ENCODE assay signal across 8 cellular contexts in the genomic region with DNA sequence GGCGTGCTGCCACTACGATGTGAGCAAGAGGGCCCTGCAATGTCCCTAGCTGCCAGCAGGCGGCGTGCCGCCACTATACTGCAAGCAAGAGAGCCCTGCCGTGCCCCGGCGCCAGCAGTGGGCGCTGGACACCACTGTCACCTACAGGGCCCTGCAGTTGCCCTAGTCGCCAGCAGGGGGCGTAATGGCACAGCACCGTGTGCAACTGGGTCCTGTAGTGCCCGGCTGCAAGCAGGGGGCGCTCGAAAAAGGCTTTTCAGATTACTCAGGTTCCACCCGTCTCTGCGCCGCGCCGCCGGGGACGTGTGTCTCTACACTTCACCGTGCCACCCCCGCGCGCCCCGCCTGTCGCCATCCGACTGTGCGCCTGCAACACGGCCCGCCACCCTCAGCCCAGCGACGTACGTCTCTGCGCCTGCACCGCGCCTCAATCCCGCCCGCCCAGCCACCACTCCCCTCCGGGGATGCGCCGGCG.
A peak's percentile ranks its signal among the peaks of the same experiment; 100 is the strongest.
DNase-seq lines count a peak whose midpoint lies in the region; ATAC-seq and TF ChIP-seq lines count a peak whose summit lies in the region.

No MANE protein-coding gene starts in this region.

- ATAC-seq in body of pancreas (no peak), GM18907 (IDR thresholded peaks at IDR 0.05; ENCODE audit: unreplicated experiment) (no peak), HG03439 (IDR thresholded peaks at IDR 0.05; ENCODE audit: unreplicated experiment) (no peak), GM18867 (IDR thresholded peaks at IDR 0.05; ENCODE audit: unreplicated experiment) (no peak), GM18858 (IDR thresholded peaks at IDR 0.05; ENCODE audit: unreplicated experiment) (no peak)

- no peak overlapping the region for H3K4me3 ChIP-seq in MG63
- no peak overlapping the region for H3K4me3 ChIP-seq in body of pancreas
- H3K4me3 ChIP-seq in neural progenitor cell, result no peak overlapping the region

- H3K36me3 ChIP-seq in MG63 (no peaks in the 10 kb centered on the region), body of pancreas (replicated peaks in 1 of 2; ENCODE audit: insufficient read depth in 1 of 2, low read depth in 2 of 2) (no peaks in the 10 kb centered on the region), neural progenitor cell (no peaks in the 10 kb centered on the region)

- TF ChIP-seq CTCF in Calu3 (IDR thresholded peaks at IDR 0.05; ENCODE audit: unreplicated experiment) (peak; percentile 58), body of pancreas (IDR thresholded peaks at IDR 0.05) (peak in 6 of 7 experiments; percentile 11 to 24 (median 18)), neural progenitor cell (IDR thresholded peaks at IDR 0.05) (peak; percentile 15)

- CTCF ChIA-PET in Calu3 (lab: Charles Lee), result no interaction called here

- no peaks in the 10 kb centered on the region for H3K79me2 ChIP-seq in neural progenitor cell (ENCODE audit: low read depth)

- H4K20me1 ChIP-seq in neural progenitor cell (ENCODE audit: low read depth), result no peaks in the 10 kb centered on the region

- H3K9me3 Mint-ChIP-seq in Calu3 (ENCODE audit: low read depth, unreplicated experiment) (no peaks in the 10 kb centered on the region), neural progenitor cell (peaks cover 26% of the 10 kb centered on the region)

- H3K4me1 Mint-ChIP-seq in Calu3 (ENCODE audit: low read depth, unreplicated experiment) (peaks cover 3% of the 10 kb centered on the region), neural progenitor cell (no peaks in the 10 kb centered on the region)

- intact Hi-C loops in Calu3 (cut with micrococcal nuclease; ENCODE audit: unreplicated experiment) (no loop called here), body of pancreas (cut with DNase I) (no loop called here)

- no TSS peak for BruUV-seq in Calu3 (replicated peaks; lab: Mats Ljungman, UMichigan)

- TF ChIP-seq POLR2A in body of pancreas (IDR thresholded peaks at IDR 0.05), result no peak

- H3K27me3 Mint-ChIP-seq in Calu3 (ENCODE audit: unreplicated experiment), result no peaks in the 10 kb centered on the region
- no peaks in the 10 kb centered on the region for H3K27me3 Mint-ChIP-seq in neural progenitor cell (ENCODE audit: insufficient read depth, low read depth)

- H3K4me3 Mint-ChIP-seq in Calu3 (ENCODE audit: low read depth, unreplicated experiment) (no peak overlapping the region), neural progenitor cell (no peak overlapping the region)

- no peaks in the 10 kb centered on the region for H3F3A ChIP-seq in neural progenitor cell (ENCODE audit: low read depth)

- H3K27me3 ChIP-seq in MG63, result no peaks in the 10 kb centered on the region
- no peaks in the 10 kb centered on the region for H3K27me3 ChIP-seq in body of pancreas
- no peaks in the 10 kb centered on the region for H3K27me3 ChIP-seq in neural progenitor cell

- no peak overlapping the region for H3K4me2 ChIP-seq in neural progenitor cell

- H3K27ac Mint-ChIP-seq in Calu3 (ENCODE audit: unreplicated experiment) (no peak overlapping the region), neural progenitor cell (no peak overlapping the region)

- 71 to 87% methylated on average over 32 to 40 of the region's 44 CpGs for WGBS in body of pancreas, 2 donors

- DNase-seq in Calu3 (peak; percentile 37), MG63 (peak; percentile 40), body of pancreas (peak in 2 of 4 donors; percentile 25 to 26), neural progenitor cell (ENCODE audit: low spot score) (no peak)

- H3K9me3 ChIP-seq in MG63 (peaks cover 2% of the 10 kb centered on the region; the same call in 1 of the 2 replicates), body of pancreas (no peaks in the 10 kb centered on the region), neural progenitor cell (ENCODE audit: low read depth) (peaks cover 27% of the 10 kb centered on the region)

- H3K36me3 Mint-ChIP-seq in Calu3 (ENCODE audit: insufficient read depth, unreplicated experiment) (no peaks in the 10 kb centered on the region), neural progenitor cell (no peaks in the 10 kb centered on the region)

- H2AFZ ChIP-seq in neural progenitor cell (replicated peaks), result no peak overlapping the region

- H3K27ac ChIP-seq in body of pancreas, result no peak overlapping the region
- no peak overlapping the region for H3K27ac ChIP-seq in neural progenitor cell

- H3K4me1 ChIP-seq in body of pancreas (no peaks in the 10 kb centered on the region), neural progenitor cell (no peaks in the 10 kb centered on the region)

- no peak overlapping the region for H3K9ac ChIP-seq in neural progenitor cell
